21 cellular contexts compared by ENCODE assay signal in the genomic region with DNA sequence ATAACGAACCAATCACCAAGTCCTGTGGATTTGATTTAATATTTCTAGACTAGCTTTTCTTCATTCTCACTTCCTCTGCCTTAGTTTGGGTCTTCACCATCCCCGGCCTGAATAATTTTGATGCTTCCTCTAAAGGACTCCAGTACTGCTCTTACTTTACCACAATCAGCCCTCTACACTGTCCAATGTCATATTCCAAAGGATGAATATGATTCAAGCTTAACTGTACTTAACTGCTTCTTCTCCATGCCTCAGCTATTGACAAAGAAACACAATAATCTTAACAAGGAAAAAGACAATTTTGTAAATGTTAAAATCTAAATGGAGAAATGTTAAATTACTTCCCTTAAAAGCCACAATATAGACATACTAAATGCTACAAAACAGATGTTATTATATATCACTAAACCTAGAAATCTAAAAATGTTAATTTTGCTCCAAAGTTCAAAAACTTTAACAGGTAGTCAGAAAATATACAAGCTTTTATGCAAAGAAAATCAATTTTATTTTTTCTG.
DNase-seq lines count a peak whose midpoint lies in the region; ATAC-seq, FAIRE-seq and TF ChIP-seq lines count a peak whose summit lies in the region.
"Had no signal": no experiment of that assay in that cellular context is flagged by ENCODE, and none has a peak within 500 bp of the region (broad histone marks: within the 10 kb centered on the region; RNA-seq: fewer than 3 reads in every experiment).

No MANE protein-coding gene starts in this region.

- no peak overlapping the region for H3K4me3 Mint-ChIP-seq in activated CD4-positive, alpha-beta memory T cell treated with anti-CD3 and anti-CD28 coated beads for 36 hours
- H3K4me3 Mint-ChIP-seq: activated B cell treated with CpG ODN at 0.5 μM for 24 hours had no signal

- H2AFZ ChIP-seq in KMS-11 (ENCODE audit: low read depth) (no peak overlapping the region), smooth muscle cell (ENCODE audit: low read depth) (no peak overlapping the region)

- TF ChIP-seq CTCF in KMS-11 (conservative IDR thresholded peaks at IDR 0.05; ENCODE audit: low read depth, low read length) (no peak), smooth muscle cell (IDR thresholded peaks at IDR 0.05; ENCODE audit: borderline replicate concordance, insufficient read depth, poor library complexity, severe bottlenecking) (no peak), D721Med (IDR thresholded peaks at IDR 0.05; ENCODE audit: insufficient read depth, missing control alignments) (no peak)

- peaks cover 29% of the 10 kb centered on the region for H3F3A ChIP-seq in smooth muscle cell (ENCODE audit: low read depth)

- H3K9ac ChIP-seq in KMS-11, result no peak overlapping the region
- peak overlapping the region; percentile 31 for H3K9ac ChIP-seq in smooth muscle cell (ENCODE audit: low read depth)
- H3K9ac ChIP-seq: BLaER1 had no signal

- FAIRE-seq in D721Med (lab: Jason Lieb, UNC), result no peak
- FAIRE-seq: H54 had no signal

- H3K4me1 ChIP-seq in KMS-11 (ENCODE audit: low read depth, poor library complexity, severe bottlenecking), result peaks cover 26% of the 10 kb centered on the region
- H3K4me1 ChIP-seq in smooth muscle cell (ENCODE audit: low read depth), result peaks cover 20% of the 10 kb centered on the region
- H3K4me1 ChIP-seq: BLaER1 had no signal

- POLR2A ChIA-PET in activated CD4-positive, alpha-beta memory T cell treated with anti-CD3 and anti-CD28 coated beads for 36 hours (lab: Charles Lee), result no interaction called here

- H3K4me3 ChIP-seq in KMS-11 (IDR thresholded peaks at IDR 0.05; ENCODE audit: insufficient read depth, low read depth, low read length) (no peak overlapping the region), smooth muscle cell (no peak overlapping the region)
- H3K4me3 ChIP-seq: BLaER1, heart right ventricle, ovary, Peyer's patch, skin epidermis, vagina had no signal

- H3K9me3 ChIP-seq in smooth muscle cell (replicated peaks; ENCODE audit: low read depth), result no peaks in the 10 kb centered on the region
- H3K9me3 ChIP-seq: BLaER1, heart right ventricle, ovary, Peyer's patch, vagina had no signal

- H3K9me3 Mint-ChIP-seq in activated CD4-positive, alpha-beta memory T cell treated with anti-CD3 and anti-CD28 coated beads for 36 hours, result no peaks in the 10 kb centered on the region
- H3K9me3 Mint-ChIP-seq: activated B cell treated with CpG ODN at 0.5 μM for 24 hours had no signal

- no peak overlapping the region for H3K27ac Mint-ChIP-seq in activated CD4-positive, alpha-beta memory T cell treated with anti-CD3 and anti-CD28 coated beads for 36 hours
- H3K27ac Mint-ChIP-seq: activated B cell treated with CpG ODN at 0.5 μM for 24 hours had no signal

- H3K4me2 ChIP-seq in KMS-11 (peak overlapping the region; percentile 27; the same call in 1 of the 2 replicates), smooth muscle cell (peak overlapping the region; percentile 69)
- H3K4me2 ChIP-seq: BLaER1 had no signal

- H3K36me3 Mint-ChIP-seq in activated CD4-positive, alpha-beta memory T cell treated with anti-CD3 and anti-CD28 coated beads for 36 hours, result no peaks in the 10 kb centered on the region

- intact Hi-C loops in activated CD4-positive, alpha-beta memory T cell treated with anti-CD3 and anti-CD28 coated beads for 36 hours (cut with micrococcal nuclease), result no loop called here

- H3K79me2 ChIP-seq in KMS-11 (ENCODE audit: insufficient read depth, low read depth) (no peaks in the 10 kb centered on the region), smooth muscle cell (ENCODE audit: low read depth) (peaks cover 68% of the 10 kb centered on the region)

- no peaks in the 10 kb centered on the region for H3K27me3 ChIP-seq in KMS-11 (ENCODE audit: insufficient read depth, low read depth)
- no peaks in the 10 kb centered on the region for H3K27me3 ChIP-seq in smooth muscle cell (ENCODE audit: low read depth)
- H3K27me3 ChIP-seq: BLaER1, heart right ventricle, ovary, Peyer's patch, vagina had no signal

- no peaks in the 10 kb centered on the region for H3K36me3 ChIP-seq in KMS-11 (ENCODE audit: insufficient read depth)
- H3K36me3 ChIP-seq in smooth muscle cell (ENCODE audit: low read depth), result no peaks in the 10 kb centered on the region
- H3K36me3 ChIP-seq: BLaER1, heart right ventricle, ovary, Peyer's patch, vagina had no signal

- ATAC-seq in GM18868 (IDR thresholded peaks at IDR 0.05; ENCODE audit: unreplicated experiment), result peak; percentile 45
- ATAC-seq in HG02623 (IDR thresholded peaks at IDR 0.05; ENCODE audit: unreplicated experiment), result peak; percentile 33

- peaks cover 11% of the 10 kb centered on the region for H3K27me3 Mint-ChIP-seq in activated CD4-positive, alpha-beta memory T cell treated with anti-CD3 and anti-CD28 coated beads for 36 hours

- H3K27ac ChIP-seq in KMS-11, result no peak overlapping the region
- H3K27ac ChIP-seq in smooth muscle cell (ENCODE audit: low read depth), result peak overlapping the region; percentile 79
- H3K27ac ChIP-seq: BLaER1, heart right ventricle, ovary, skin epidermis, vagina had no signal

- WGBS in smooth muscle cell (ENCODE audit: low lambda C conversion rate), result 67% methylated on average over 2 of the region's 2 CpGs

- H3K4me1 Mint-ChIP-seq in activated CD4-positive, alpha-beta memory T cell treated with anti-CD3 and anti-CD28 coated beads for 36 hours (ENCODE audit: low read depth), result no peaks in the 10 kb centered on the region
- H3K4me1 Mint-ChIP-seq: activated B cell treated with CpG ODN at 0.5 μM for 24 hours had no signal

- H4K20me1 ChIP-seq in KMS-11 (ENCODE audit: insufficient read depth) (no peaks in the 10 kb centered on the region), smooth muscle cell (ENCODE audit: low read depth) (peaks cover 15% of the 10 kb centered on the region)
- H4K20me1 ChIP-seq: BLaER1 had no signal

- CTCF ChIA-PET in activated CD4-positive, alpha-beta memory T cell treated with anti-CD3 and anti-CD28 coated beads for 36 hours (lab: Charles Lee), result no interaction called here

- DNase-seq in smooth muscle cell (lab: John Stamatoyannopoulos, UW; ENCODE audit: unreplicated experiment), result no peak
- DNase-seq in D721Med (ENCODE audit: insufficient read length, low spot score), result no peak
- DNase-seq in D341Med (ENCODE audit: low spot score), result no peak
- DNase-seq in activated CD4-positive, alpha-beta memory T cell treated with anti-CD3 and anti-CD28 coated beads for 36 hours, result no peak
- DNase-seq: activated B cell treated with CpG ODN at 0.5 μM for 24 hours; activated effector memory CD4-positive, alpha-beta T cell treated with anti-CD3 and anti-CD28 coated beads, Interleukin-2, amount 50 U/mL, for 16 hours; cortex of kidney; DMS79; heart right ventricle; NCI-H2029; NCI-H526; ovary; Peyer's patch; stimulated activated naive CD4-positive, alpha-beta T cell treated with Interleukin-2 at 50 U/mL for 16 hours had no signal
